In the genomic region with DNA sequence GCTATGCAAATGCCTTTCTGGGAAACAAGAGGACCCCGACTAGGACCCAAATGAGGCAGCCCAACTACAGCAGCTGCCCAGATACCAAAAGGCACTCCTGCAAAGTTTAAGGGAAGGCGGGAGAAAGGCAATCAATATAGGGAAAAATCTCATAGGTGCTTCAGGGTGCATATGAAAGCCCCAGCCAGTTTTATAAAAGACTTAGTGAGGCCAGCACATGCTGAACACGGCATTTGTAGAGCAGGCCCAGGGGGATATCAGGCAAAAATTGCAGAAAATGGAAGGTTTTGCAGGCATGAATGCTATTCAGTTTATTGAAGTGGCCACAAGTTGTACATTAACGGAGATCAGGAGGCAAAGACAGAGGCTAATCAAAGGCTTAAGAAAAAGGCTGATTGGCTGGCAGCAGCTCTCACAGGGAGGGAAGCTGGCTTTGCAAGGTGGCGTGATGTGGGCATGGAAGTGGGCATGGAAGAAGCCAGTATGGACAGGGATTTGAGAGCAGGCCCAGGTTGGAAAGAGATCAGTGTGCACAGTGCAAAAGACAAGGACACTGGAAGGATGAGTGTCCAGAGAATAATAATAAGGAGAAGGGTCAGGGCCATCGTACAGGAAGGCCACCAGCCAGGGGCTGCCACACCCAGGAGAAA, we compare ENCODE assay signal across 13 cellular contexts. TPM values are rescaled to one million over a fixed set of nuclear protein-coding genes. Genes with fewer than 3 reads are reported as not detected.
A peak's percentile ranks its signal among the peaks of the same experiment; 100 is the strongest.
DNase-seq lines count a peak whose midpoint lies in the region; ATAC-seq and TF ChIP-seq lines count a peak whose summit lies in the region.
"Had no signal": no experiment of that assay in that cellular context is flagged by ENCODE, and none has a peak within 500 bp of the region (broad histone marks: within the 10 kb centered on the region; RNA-seq: fewer than 3 reads in every experiment).

No MANE protein-coding gene starts in this region.

- H3K27me3 ChIP-seq in aorta (ENCODE audit: control insufficient read depth in 1 of 2, insufficient read depth in 2 of 2, low read length in 1 of 2) = no peaks in the 10 kb centered on the region
- H3K27me3 ChIP-seq: uterus had no signal

- no peaks in the 10 kb centered on the region for H3K9me3 ChIP-seq in ES-I3 (ENCODE audit: control insufficient read depth, insufficient read depth, low read length)
- no peaks in the 10 kb centered on the region for H3K9me3 ChIP-seq in aorta (ENCODE audit: control insufficient read depth, low read length)
- H3K9me3 ChIP-seq: uterus had no signal

- H3K4me3 Mint-ChIP-seq in neural crest cell = peak overlapping the region; percentile 82
- H3K4me3 Mint-ChIP-seq: naive thymus-derived CD8-positive, alpha-beta T cell had no signal

- no peaks in the 10 kb centered on the region for H3K27me3 Mint-ChIP-seq in neural crest cell (ENCODE audit: low read depth)
- H3K27me3 Mint-ChIP-seq: naive thymus-derived CD8-positive, alpha-beta T cell had no signal

- H3K36me3 Mint-ChIP-seq in neural crest cell (ENCODE audit: low read depth) = no peaks in the 10 kb centered on the region
- H3K36me3 Mint-ChIP-seq: naive thymus-derived CD8-positive, alpha-beta T cell had no signal

- no peak overlapping the region for H3K4me3 ChIP-seq in aorta (ENCODE audit: low read length in 2 of 2)
- H3K4me3 ChIP-seq: uterus had no signal

- H3K4me1 ChIP-seq in ES-I3 (ENCODE audit: insufficient read depth, low read length) = peaks cover 14% of the 10 kb centered on the region
- no peaks in the 10 kb centered on the region for H3K4me1 ChIP-seq in aorta (ENCODE audit: control insufficient read depth in 1 of 2, insufficient read depth in 2 of 2, low read length in 2 of 2)
- H3K4me1 ChIP-seq: uterus had no signal

- peaks cover 5% of the 10 kb centered on the region for H3K9me3 Mint-ChIP-seq in neural crest cell

- TF ChIP-seq CTCF in neural crest cell (conservative IDR thresholded peaks at IDR 0.05) = no peak

- ATAC-seq in HG03066 (IDR thresholded peaks at IDR 0.05; ENCODE audit: low read depth, unreplicated experiment) (peak; percentile 23), aorta (ENCODE audit: low FRiP score) (no peak)
- ATAC-seq: naive thymus-derived CD8-positive, alpha-beta T cell had no signal

- WGBS in aorta, 2 donors = 81 to 83% methylated on average over 6 of the region's 6 CpGs

- H3K27ac ChIP-seq in aorta (ENCODE audit: low read depth in 1 of 2, low read length in 2 of 2) = no peak overlapping the region
- H3K27ac ChIP-seq: uterus had no signal

- intact Hi-C loops in aorta (cut with DNase I) = no loop called here

- peak; percentile 61 for DNase-seq in glomerular visceral epithelial cell (ENCODE audit: extremely low spot score)
- DNase-seq in neural crest cell (ENCODE audit: low read depth, low spot score) = no peak
- no peak for DNase-seq in AG08396 (ENCODE audit: low spot score)
- no peak for DNase-seq in SHP77 treated with DMSO at 0.1 percent for 48 hours (lab: John Stamatoyannopoulos, UW)
- DNase-seq in aorta = no peak
- DNase-seq in NCI-H2081 (lab: John Stamatoyannopoulos, UW) = no peak
- DNase-seq: activated gamma-delta T cell; naive thymus-derived CD8-positive, alpha-beta T cell; uterus had no signal

- peak overlapping the region; percentile 88 for H3K27ac Mint-ChIP-seq in neural crest cell (ENCODE audit: unreplicated experiment)
- H3K27ac Mint-ChIP-seq: naive thymus-derived CD8-positive, alpha-beta T cell had no signal

- peaks cover 54% of the 10 kb centered on the region for H3K4me1 Mint-ChIP-seq in neural crest cell
- H3K4me1 Mint-ChIP-seq: naive thymus-derived CD8-positive, alpha-beta T cell had no signal

- H3K36me3 ChIP-seq in ES-I3 (ENCODE audit: insufficient read depth, low read length) = no peaks in the 10 kb centered on the region
- no peaks in the 10 kb centered on the region for H3K36me3 ChIP-seq in aorta (ENCODE audit: control insufficient read depth in 1 of 2, insufficient read depth in 2 of 2, low read length in 1 of 2)
- H3K36me3 ChIP-seq: uterus had no signal

- H3K9ac ChIP-seq in ES-I3 (ENCODE audit: low read depth, low read length) = 0 out of 2 replicates have a peak overlapping the region, but pooled peaks have one; percentile 6

RNA-seq across cellular contexts. Expression of gene UGT2B7, which starts 37.7 kb away (rescaled TPM):
- total RNA-seq in neural crest cell = 0.77 and 0.82 TPM in 2 replicates
- total RNA-seq in aorta = not detected
- polyA plus RNA-seq in aorta = 1 to 10 TPM in 1 of 2 donors, not detected in 1; 5.8 TPM
- total RNA-seq: cerebellum; naive thymus-derived CD8-positive, alpha-beta T cell; T-helper 2 cell treated with Interferon-gamma antibody and Interleukin-4, amounts not matched to agents 100 ng/mL and 5 ng/mL, for 36 hours had no signal
- polyA plus RNA-seq: naive thymus-derived CD8-positive, alpha-beta T cell had no signal
